ENCODE assay signal across 18 cellular contexts in genomic region chr9:13555516-13555915, GRCh38.
DNase-seq lines count a peak whose midpoint lies in the region; ATAC-seq and TF ChIP-seq lines count a peak whose summit lies in the region.
"Had no signal": no experiment of that assay in that cellular context is flagged by ENCODE, and none has a peak within 500 bp of the region (broad histone marks: within the 10 kb centered on the region; RNA-seq: fewer than 3 reads in every experiment).

No MANE protein-coding gene starts in this region.

- H3K36me3 Mint-ChIP-seq in T-helper 17 cell (ENCODE audit: low read depth), result no peaks in the 10 kb centered on the region
- H3K36me3 Mint-ChIP-seq in activated CD4-positive, alpha-beta T cell treated with anti-CD3 and anti-CD28 coated beads, Interleukin-2, amount 10 ng/mL, durations not matched to agents 24 days and 14 days (ENCODE audit: low read depth), result no peaks in the 10 kb centered on the region
- H3K36me3 Mint-ChIP-seq: CD8-positive, alpha-beta T cell had no signal

- no peaks in the 10 kb centered on the region for H3K4me1 Mint-ChIP-seq in T-helper 17 cell
- H3K4me1 Mint-ChIP-seq in activated CD4-positive, alpha-beta T cell treated with anti-CD3 and anti-CD28 coated beads, Interleukin-2, amount 10 ng/mL, durations not matched to agents 24 days and 14 days, result no peaks in the 10 kb centered on the region

- no peak for ATAC-seq in T-helper 17 cell
- ATAC-seq in HG03439 (IDR thresholded peaks at IDR 0.05; ENCODE audit: unreplicated experiment), result no peak
- ATAC-seq: CD8-positive, alpha-beta T cell; GM23338 had no signal

- H3K4me3 Mint-ChIP-seq in T-helper 17 cell, result no peak overlapping the region
- H3K4me3 Mint-ChIP-seq in activated CD4-positive, alpha-beta T cell treated with anti-CD3 and anti-CD28 coated beads, Interleukin-2, amount 10 ng/mL, durations not matched to agents 24 days and 14 days, result no peak overlapping the region
- H3K4me3 Mint-ChIP-seq: CD8-positive, alpha-beta T cell; GM23338 had no signal

- intact Hi-C loops in posterior vena cava (cut with DNase I), result no loop called here
- intact Hi-C loops in activated CD4-positive, alpha-beta T cell treated with anti-CD3 and anti-CD28 coated beads, Interleukin-2, amount 10 ng/mL, durations not matched to agents 24 days and 14 days (cut with micrococcal nuclease), result no loop called here

- H3K9me3 Mint-ChIP-seq in activated CD4-positive, alpha-beta T cell treated with anti-CD3 and anti-CD28 coated beads, Interleukin-2, amount 10 ng/mL, durations not matched to agents 24 days and 14 days, result peaks cover 3% of the 10 kb centered on the region
- H3K9me3 Mint-ChIP-seq: GM23338 had no signal

- DNase-seq in DMS153 treated with DMSO at 0.1 percent for 48 hours (lab: John Stamatoyannopoulos, UW; ENCODE audit: unreplicated experiment) (peak; percentile 67), NCI-H2081 (lab: John Stamatoyannopoulos, UW) (peak; percentile 43 to 83), NCI-H774 (lab: John Stamatoyannopoulos, UW) (peak; percentile 40), fibroblast of pulmonary artery (ENCODE audit: low read depth) (peak; percentile 7), posterior vena cava (ENCODE audit: low spot score) (no peak), T-helper 17 cell (no peak)
- no peak for DNase-seq in activated CD4-positive, alpha-beta T cell treated with anti-CD3 and anti-CD28 coated beads, Interleukin-2, amount 10 ng/mL, durations not matched to agents 24 days and 14 days
- DNase-seq: CD8-positive, alpha-beta T cell; DMS79; HCEC 1CT; NCI-H1417; NCI-H187 treated with DMSO at 0.1 percent for 48 hours; NCI-H226; NCI-H526; T-helper 1 cell had no signal

- H3K9me3 ChIP-seq in T-helper 17 cell (ENCODE audit: control insufficient read depth, low read length, poor library complexity, severe bottlenecking), result no peaks in the 10 kb centered on the region
- H3K9me3 ChIP-seq: BLaER1 had no signal

- no peak for TF ChIP-seq CTCF in fibroblast of pulmonary artery (IDR thresholded peaks at IDR 0.05; ENCODE audit: low read length, missing control alignments)

- no peak overlapping the region for H3K4me3 ChIP-seq in fibroblast of pulmonary artery (replicated peaks; ENCODE audit: low read depth, low read length)
- H3K4me3 ChIP-seq: BLaER1, GM23338 had no signal

- no peaks in the 10 kb centered on the region for H3K27me3 Mint-ChIP-seq in T-helper 17 cell
- H3K27me3 Mint-ChIP-seq in activated CD4-positive, alpha-beta T cell treated with anti-CD3 and anti-CD28 coated beads, Interleukin-2, amount 10 ng/mL, durations not matched to agents 24 days and 14 days, result no peaks in the 10 kb centered on the region

- H3K27ac Mint-ChIP-seq in T-helper 17 cell, result no peak overlapping the region
- no peak overlapping the region for H3K27ac Mint-ChIP-seq in activated CD4-positive, alpha-beta T cell treated with anti-CD3 and anti-CD28 coated beads, Interleukin-2, amount 10 ng/mL, durations not matched to agents 24 days and 14 days
- H3K27ac Mint-ChIP-seq: CD8-positive, alpha-beta T cell; GM23338 had no signal

Comparison
In these comparisons a context has a peak if more than half of its experiments do, and no peak if none do; other contexts are left out.
1. DNase-seq: peak in DMS153 treated with DMSO at 0.1 percent for 48 hours (single experiment), NCI-H2081 (2 of 2), NCI-H774 (single experiment) and fibroblast of pulmonary artery (single experiment); none in posterior vena cava (single experiment), T-helper 17 cell (0 of 3) and activated CD4-positive, alpha-beta T cell treated with anti-CD3 and anti-CD28 coated beads, Interleukin-2, amount 10 ng/mL, durations not matched to agents 24 days and 14 days (single experiment).